In the genomic region with DNA sequence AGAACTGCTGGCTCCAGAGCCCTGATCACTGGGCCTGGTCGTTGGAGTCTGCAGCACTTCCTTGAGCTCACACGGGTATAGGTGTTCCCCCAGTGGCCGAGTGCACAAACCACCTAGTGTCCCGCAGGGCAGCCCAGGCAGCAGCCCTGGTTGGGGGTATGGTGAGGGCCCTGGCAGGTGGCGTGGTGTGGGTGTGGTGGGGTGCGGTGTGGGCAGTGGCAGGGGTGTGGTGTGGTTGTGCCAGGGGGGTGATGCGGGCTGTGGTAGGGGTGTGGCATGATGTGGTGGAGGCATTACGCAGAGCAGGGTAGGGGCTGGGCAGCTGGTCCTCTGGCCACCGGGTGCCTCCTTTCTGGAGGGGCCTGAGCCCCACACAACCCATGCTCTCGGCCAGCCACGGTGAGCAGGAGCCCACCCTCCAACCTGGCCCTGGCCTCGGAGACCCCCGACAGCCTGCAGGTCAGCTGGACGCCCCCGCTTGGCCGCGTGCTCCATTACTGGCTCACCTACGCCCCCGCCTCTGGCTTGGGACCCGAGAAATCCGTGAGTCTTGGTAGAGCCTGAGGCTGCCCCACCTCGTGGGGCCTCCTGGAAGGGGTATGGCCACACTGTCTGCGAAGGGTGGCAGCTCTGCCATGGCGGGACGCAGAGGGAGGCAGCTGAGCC, we compare ENCODE assay signal across 23 cellular contexts. TPM values are rescaled to one million over a fixed set of nuclear protein-coding genes. Genes with fewer than 3 reads are reported as not detected.
A peak's percentile ranks its signal among the peaks of the same experiment; 100 is the strongest.
DNase-seq lines count a peak whose midpoint lies in the region; ATAC-seq, FAIRE-seq and TF ChIP-seq lines count a peak whose summit lies in the region.
"Had no signal": no experiment of that assay in that cellular context is flagged by ENCODE, and none has a peak within 500 bp of the region (broad histone marks: within the 10 kb centered on the region; RNA-seq: fewer than 3 reads in every experiment).

No MANE protein-coding gene starts in this region.

- no peaks in the 10 kb centered on the region for H3K9me3 Mint-ChIP-seq in activated T-helper 1 cell treated with anti-CD3 and anti-CD28 coated beads, Interleukin-12 subunit alpha, Interleukin-12 subunit beta, Interleukin-2, Interleukin-4 antibody, amounts not matched to agents 30 ng/mL and 10 ng/mL and 1 ng/mL, durations not matched to agents 14 hours and 24 hours and 36 hours

- peak; percentile 64 for FAIRE-seq in HTR-8/SVneo (lab: Jason Lieb, UNC)
- FAIRE-seq: G401.6, GM12891 had no signal

- H3K4me3 Mint-ChIP-seq in activated T-helper 1 cell treated with anti-CD3 and anti-CD28 coated beads, Interleukin-12 subunit alpha, Interleukin-12 subunit beta, Interleukin-2, Interleukin-4 antibody, amounts not matched to agents 30 ng/mL and 10 ng/mL and 1 ng/mL, durations not matched to agents 14 hours and 24 hours and 36 hours, result no peak overlapping the region

- WGBS in right cardiac atrium, result 79% methylated on average over 25 of the region's 25 CpGs

- no peaks in the 10 kb centered on the region for H3K27me3 Mint-ChIP-seq in activated T-helper 1 cell treated with anti-CD3 and anti-CD28 coated beads, Interleukin-12 subunit alpha, Interleukin-12 subunit beta, Interleukin-2, Interleukin-4 antibody, amounts not matched to agents 30 ng/mL and 10 ng/mL and 1 ng/mL, durations not matched to agents 14 hours and 24 hours and 36 hours (ENCODE audit: insufficient read depth)

- H3K9me3 ChIP-seq in right cardiac atrium (ENCODE audit: control insufficient read depth, low read length), result no peaks in the 10 kb centered on the region
- no peaks in the 10 kb centered on the region for H3K9me3 ChIP-seq in osteoblast (ENCODE audit: low read depth, low read length)
- H3K9me3 ChIP-seq: Caco-2, MG63 had no signal

- H2AFZ ChIP-seq in osteoblast (ENCODE audit: low read length), result no peak overlapping the region

- intact Hi-C loops in right cardiac atrium (cut with DNase I), result no loop called here
- intact Hi-C loops in activated T-helper 1 cell treated with anti-CD3 and anti-CD28 coated beads, Interleukin-12 subunit alpha, Interleukin-12 subunit beta, Interleukin-2, Interleukin-4 antibody, amounts not matched to agents 30 ng/mL and 10 ng/mL and 1 ng/mL, durations not matched to agents 14 hours and 24 hours and 36 hours (cut with micrococcal nuclease), result no loop called here

- H3K79me2 ChIP-seq in osteoblast (ENCODE audit: insufficient read depth, low read length), result no peaks in the 10 kb centered on the region

- no peaks in the 10 kb centered on the region for H3K4me1 Mint-ChIP-seq in activated T-helper 1 cell treated with anti-CD3 and anti-CD28 coated beads, Interleukin-12 subunit alpha, Interleukin-12 subunit beta, Interleukin-2, Interleukin-4 antibody, amounts not matched to agents 30 ng/mL and 10 ng/mL and 1 ng/mL, durations not matched to agents 14 hours and 24 hours and 36 hours (ENCODE audit: low read depth)

- no peak overlapping the region for H3K27ac Mint-ChIP-seq in activated T-helper 1 cell treated with anti-CD3 and anti-CD28 coated beads, Interleukin-12 subunit alpha, Interleukin-12 subunit beta, Interleukin-2, Interleukin-4 antibody, amounts not matched to agents 30 ng/mL and 10 ng/mL and 1 ng/mL, durations not matched to agents 14 hours and 24 hours and 36 hours

- H3K27ac ChIP-seq in right cardiac atrium (ENCODE audit: low read length) (no peak overlapping the region), osteoblast (ENCODE audit: low read depth, low read length) (no peak overlapping the region)
- H3K27ac ChIP-seq: 22Rv1, HL-60 had no signal

- DNase-seq in DMS53 (lab: John Stamatoyannopoulos, UW) (peak; percentile 24), DMS53 treated with DMSO at 0.1 percent for 48 hours (lab: John Stamatoyannopoulos, UW; ENCODE audit: unreplicated experiment) (no peak), HTR-8/SVneo (ENCODE audit: insufficient read length, low spot score) (no peak), right cardiac atrium (peak in 2 of 3 donors; percentile 42 to 59), osteoblast (ENCODE audit: insufficient read length, low spot score, missing footprints) (peak; percentile 86), activated gamma-delta T cell (lab: John Stamatoyannopoulos, UW) (no peak)
- DNase-seq in activated T-helper 1 cell treated with anti-CD3 and anti-CD28 coated beads, Interleukin-12 subunit alpha, Interleukin-12 subunit beta, Interleukin-2, Interleukin-4 antibody, amounts not matched to agents 30 ng/mL and 10 ng/mL and 1 ng/mL, durations not matched to agents 14 hours and 24 hours and 36 hours (ENCODE audit: low spot score), result no peak
- DNase-seq: Caco-2, DMS79 treated with DMSO at 0.1 percent for 48 hours, MG63, NCI-H1092 treated with DMSO at 0.1 percent for 48 hours, NCI-H1694, NCI-H345, NCI-H526 treated with DMSO at 0.1 percent for 48 hours, PC-3, SHP77 had no signal

- H3K36me3 ChIP-seq in osteoblast (ENCODE audit: insufficient read depth, low read length), result no peaks in the 10 kb centered on the region
- H3K36me3 ChIP-seq: MG63 had no signal

- ATAC-seq in right cardiac atrium (no peak), HG02763 (IDR thresholded peaks at IDR 0.05; ENCODE audit: unreplicated experiment) (no peak)
- ATAC-seq: HCT116, PC-3, SK-N-SH treated with all-trans-retinoic acid at 6 μM for 48 hours had no signal

- TF ChIP-seq CTCF in osteoblast (IDR thresholded peaks at IDR 0.05; ENCODE audit: extremely low read depth, low read depth, low read length), result no peak

- no peak overlapping the region for H3K4me3 ChIP-seq in right cardiac atrium (ENCODE audit: low read length)
- H3K4me3 ChIP-seq in osteoblast (ENCODE audit: insufficient read depth, low read length), result no peak overlapping the region
- H3K4me3 ChIP-seq: MG63 had no signal

- H3K36me3 Mint-ChIP-seq in activated T-helper 1 cell treated with anti-CD3 and anti-CD28 coated beads, Interleukin-12 subunit alpha, Interleukin-12 subunit beta, Interleukin-2, Interleukin-4 antibody, amounts not matched to agents 30 ng/mL and 10 ng/mL and 1 ng/mL, durations not matched to agents 14 hours and 24 hours and 36 hours (ENCODE audit: low read depth), result no peaks in the 10 kb centered on the region

- peaks cover 5% of the 10 kb centered on the region for H4K20me1 ChIP-seq in osteoblast (ENCODE audit: insufficient read depth, low read length)

- H3K27me3 ChIP-seq in right cardiac atrium (ENCODE audit: control insufficient read depth, insufficient read depth) (no peaks in the 10 kb centered on the region), osteoblast (ENCODE audit: insufficient read depth, low read length) (no peaks in the 10 kb centered on the region)

- H3K4me2 ChIP-seq in osteoblast (ENCODE audit: insufficient read depth, low read length), result no peak overlapping the region

- H3K4me1 ChIP-seq in right cardiac atrium (ENCODE audit: control insufficient read depth, insufficient read depth, low read length), result no peaks in the 10 kb centered on the region
- no peaks in the 10 kb centered on the region for H3K4me1 ChIP-seq in osteoblast (ENCODE audit: insufficient read depth, low read length)
- H3K4me1 ChIP-seq: Caco-2 had no signal

RNA-seq across cellular contexts. Expression of a gene that starts 20.5 kb away (rescaled TPM):
- total RNA-seq in right cardiac atrium (not detected), osteoblast (not detected in 2 replicates)
- not detected for polyA plus RNA-seq in right cardiac atrium
- not detected in 2 replicates for total RNA-seq in activated T-helper 1 cell treated with anti-CD3 and anti-CD28 coated beads, Interleukin-12 subunit alpha, Interleukin-12 subunit beta, Interleukin-2, Interleukin-4 antibody, amounts not matched to agents 30 ng/mL and 10 ng/mL and 1 ng/mL, durations not matched to agents 14 hours and 24 hours and 36 hours
- total RNA-seq: PC-3 had no signal

RNA-seq across cellular contexts. Expression of a gene that starts 40.9 kb away (rescaled TPM):
- 10 to 100 TPM; 39.5 to 50.7 (median 41.7) TPM for total RNA-seq in right cardiac atrium
- 36.9 TPM for polyA plus RNA-seq in right cardiac atrium
- total RNA-seq in osteoblast, result 63.1 and 68.4 TPM in 2 replicates
- total RNA-seq in activated T-helper 1 cell treated with anti-CD3 and anti-CD28 coated beads, Interleukin-12 subunit alpha, Interleukin-12 subunit beta, Interleukin-2, Interleukin-4 antibody, amounts not matched to agents 30 ng/mL and 10 ng/mL and 1 ng/mL, durations not matched to agents 14 hours and 24 hours and 36 hours, result 102 and 107 TPM in 2 replicates

RNA-seq across cellular contexts. Expression of a gene that starts 47.7 kb away (rescaled TPM):
- total RNA-seq in right cardiac atrium, result under 1 TPM in 3 of 4 donors, not detected in 1; 0.17 to 0.54 (median 0.38) TPM
- 0.02 TPM for polyA plus RNA-seq in right cardiac atrium
- not detected in 2 replicates for total RNA-seq in osteoblast
- not detected in 2 replicates for total RNA-seq in activated T-helper 1 cell treated with anti-CD3 and anti-CD28 coated beads, Interleukin-12 subunit alpha, Interleukin-12 subunit beta, Interleukin-2, Interleukin-4 antibody, amounts not matched to agents 30 ng/mL and 10 ng/mL and 1 ng/mL, durations not matched to agents 14 hours and 24 hours and 36 hours
- total RNA-seq: PC-3 had no signal

RNA-seq across cellular contexts. Expression of a gene that starts 59.2 kb away (rescaled TPM):
- total RNA-seq in right cardiac atrium (not detected), osteoblast (not detected in 2 replicates)
- polyA plus RNA-seq in right cardiac atrium, result not detected
- total RNA-seq in activated T-helper 1 cell treated with anti-CD3 and anti-CD28 coated beads, Interleukin-12 subunit alpha, Interleukin-12 subunit beta, Interleukin-2, Interleukin-4 antibody, amounts not matched to agents 30 ng/mL and 10 ng/mL and 1 ng/mL, durations not matched to agents 14 hours and 24 hours and 36 hours, result not detected in 2 replicates
- total RNA-seq: PC-3 had no signal

Comparison
In these comparisons a context has a peak if more than half of its experiments do, and no peak if none do; other contexts are left out.
1. DNase-seq: peak in DMS53 (single experiment), right cardiac atrium (2 of 3) and osteoblast (single experiment); none in DMS53 treated with DMSO at 0.1 percent for 48 hours (single experiment), HTR-8/SVneo (single experiment), activated T-helper 1 cell treated with anti-CD3 and anti-CD28 coated beads, Interleukin-12 subunit alpha, Interleukin-12 subunit beta, Interleukin-2, Interleukin-4 antibody, amounts not matched to agents 30 ng/mL and 10 ng/mL and 1 ng/mL, durations not matched to agents 14 hours and 24 hours and 36 hours (single experiment) and activated gamma-delta T cell (single experiment).